9 cellular contexts compared by ENCODE assay signal in genomic region chr1:12616709-12617373, GRCh38. TPM values are rescaled to one million over a fixed set of nuclear protein-coding genes. Genes with fewer than 3 reads are reported as not detected.
DNase-seq lines count a peak whose midpoint lies in the region; ATAC-seq, FAIRE-seq and TF ChIP-seq lines count a peak whose summit lies in the region.
"Had no signal": no experiment of that assay in that cellular context is flagged by ENCODE, and none has a peak within 500 bp of the region (broad histone marks: within the 10 kb centered on the region; RNA-seq: fewer than 3 reads in every experiment).

No MANE protein-coding gene starts in this region.

- CTCF ChIA-PET in PC-3 (lab: Charles Lee) = interaction anchor here (0.5 to 0.7 kb wide), 3 partner anchors 21 to 285 kb away, joined by 3 to 7 read pairs (median 5); no protein-coding TSS in a partner anchor
- CTCF ChIA-PET in K562 (lab: Yijun Ruan, JAX; ENCODE audit: low intra/inter-chr PET ratio) = interaction anchor here (0.6 kb wide), 1 partner anchor 387 kb away, joined by 3 read pairs; no protein-coding TSS in a partner anchor

- in situ Hi-C loops in K562 (cut with MboI) = loop anchor here (5.0 to 25.0 kb wide), 2 partner anchors 210 to 305 kb away; no protein-coding TSS in a partner anchor

- H3K4me1 ChIP-seq in PC-3 (ENCODE audit: insufficient read depth, low read length) (peaks cover 38% of the 10 kb centered on the region), K562 (replicated peaks in 1 of 2; ENCODE audit: control insufficient read depth in 2 of 2, insufficient read depth in 2 of 2, low read length in 2 of 2) (peaks cover 28 to 37% of the 10 kb centered on the region in 2 experiments)

- H3K4me1 Mint-ChIP-seq in stimulated activated naive B cell treated with anti-CD40 and anti-IgM and Interleukin-4, amounts not matched to agents 10 μg/mL and 1 μg/mL and 100 μg/mL, for 72 hours = peaks cover 48 to 85% of the 10 kb centered on the region in 2 donors

- no peak for TF ChIP-seq EP300 in K562 (IDR thresholded peaks at IDR 0.05; ENCODE audit: low read length)

- peak overlapping the region; percentile 97 to 98 for H3K4me3 Mint-ChIP-seq in stimulated activated naive B cell treated with anti-CD40 and anti-IgM and Interleukin-4, amounts not matched to agents 10 μg/mL and 1 μg/mL and 100 μg/mL, for 72 hours

- H3K79me2 ChIP-seq in PC-3 (ENCODE audit: low read length) = peaks cover 80% of the 10 kb centered on the region
- peaks cover 85% of the 10 kb centered on the region for H3K79me2 ChIP-seq in K562 (ENCODE audit: control insufficient read depth, insufficient read depth, low read length)

- H3K4me3 ChIP-seq in PC-3 (ENCODE audit: low read length) (peak overlapping the region; percentile 83), K562 (peak overlapping the region; percentile 71), kidney epithelial cell (ENCODE audit: low read depth, low read length) (peak overlapping the region; percentile 83)

- H3K27ac ChIP-seq in PC-3 (ENCODE audit: low read length) (peak overlapping the region; percentile 91), K562 (ENCODE audit: extremely low read depth, low read depth, low read length) (peak overlapping the region; percentile 94)

- BruUV-seq in PC-3 (replicated peaks; lab: Mats Ljungman, UMichigan) = no TSS peak
- no TSS peak for BruUV-seq in K562 (replicated peaks; lab: Mats Ljungman, UMichigan)

- intact Hi-C loops in PC-3 (cut with micrococcal nuclease) (loop anchor here (1.0 to 5.0 kb wide), 4 partner anchors 13 to 285 kb away; no protein-coding TSS in a partner anchor), K562 (cut with micrococcal nuclease) (loop anchor here (5.0 kb wide), 2 partner anchors 90 to 140 kb away; no protein-coding TSS in a partner anchor)

- TF ChIP-seq RAD21 in K562 (CRISPR knock-in tag; conservative IDR thresholded peaks at IDR 0.05 in 1 of 2, IDR thresholded peaks at IDR 0.05 in 1 of 2) = no peak

- H2AFZ ChIP-seq in PC-3 (ENCODE audit: low read length) (peak overlapping the region; percentile 27; the same call in 1 of the 2 replicates), K562 (ENCODE audit: low read depth, low read length) (peak overlapping the region; percentile 36; the same call in 1 of the 2 replicates)

- POLR2A ChIA-PET in PC-3 (lab: Charles Lee; ENCODE audit: unreplicated experiment) = interaction anchor here (0.5 to 1.1 kb wide), 5 partner anchors 13 to 1132 kb away, joined by 3 to 35 read pairs (median 4); partner anchors contain the start of gene MIIP
- POLR2A ChIA-PET in K562 (lab: Yijun Ruan, JAX) = interaction anchor here (0.6 to 4.1 kb wide), 8 partner anchors 7 to 221 kb away, joined by 3 to 24 read pairs (median 4); no protein-coding TSS in a partner anchor

- H3K27me3 ChIP-seq in PC-3 (ENCODE audit: low read length) (no peaks in the 10 kb centered on the region), K562 (ENCODE audit: control insufficient read depth in 2 of 2, insufficient read depth in 2 of 2, low read length in 2 of 2) (no peaks in the 10 kb centered on the region), kidney epithelial cell (ENCODE audit: control insufficient read depth, insufficient read depth, low read length) (no peaks in the 10 kb centered on the region)

- peak overlapping the region; percentile 91 for H3K4me2 ChIP-seq in PC-3 (ENCODE audit: low read length)
- peak overlapping the region; percentile 97 for H3K4me2 ChIP-seq in K562 (ENCODE audit: insufficient read depth, low read length)

- no peaks in the 10 kb centered on the region for H3K9me3 Mint-ChIP-seq in stimulated activated naive B cell treated with anti-CD40 and anti-IgM and Interleukin-4, amounts not matched to agents 10 μg/mL and 1 μg/mL and 100 μg/mL, for 72 hours

- peak; percentile 10 for ATAC-seq in PC-3
- ATAC-seq in K562 = peak; percentile 1
- peak; percentile 15 to 25 for ATAC-seq in stimulated activated naive B cell treated with anti-CD40 and anti-IgM and Interleukin-4, amounts not matched to agents 10 μg/mL and 1 μg/mL and 100 μg/mL, for 72 hours (replicated peaks)
- ATAC-seq in HG03095 (IDR thresholded peaks at IDR 0.05; ENCODE audit: unreplicated experiment) = no peak
- ATAC-seq in HG02588 (IDR thresholded peaks at IDR 0.05; ENCODE audit: unreplicated experiment) = no peak

- H3K36me3 Mint-ChIP-seq in stimulated activated naive B cell treated with anti-CD40 and anti-IgM and Interleukin-4, amounts not matched to agents 10 μg/mL and 1 μg/mL and 100 μg/mL, for 72 hours = peaks cover 51 to 59% of the 10 kb centered on the region in 2 donors

- H3K27me3 Mint-ChIP-seq in stimulated activated naive B cell treated with anti-CD40 and anti-IgM and Interleukin-4, amounts not matched to agents 10 μg/mL and 1 μg/mL and 100 μg/mL, for 72 hours = peaks cover 9 to 11% of the 10 kb centered on the region in 2 donors

- H4K20me1 ChIP-seq in PC-3 (ENCODE audit: low read length) (peaks cover 30% of the 10 kb centered on the region), K562 (replicated peaks; ENCODE audit: control insufficient read depth, insufficient read depth, low read length) (0 out of 2 replicates have a peak, but pooled peaks cover 5% of the 10 kb centered on the region)

- 12% methylated on average over 49 of the region's 53 CpGs for whole genome bisulfite sequencing in K562 (ENCODE audit: insufficient coverage, low coverage, missing lambda C conversion rate)

- H3K27ac Mint-ChIP-seq in stimulated activated naive B cell treated with anti-CD40 and anti-IgM and Interleukin-4, amounts not matched to agents 10 μg/mL and 1 μg/mL and 100 μg/mL, for 72 hours = peak overlapping the region; percentile 98

- H3K9me3 ChIP-seq in PC-3 (ENCODE audit: low read length) (no peaks in the 10 kb centered on the region), K562 (replicated peaks; ENCODE audit: control insufficient read depth, insufficient read depth, low read depth, low read length) (0 out of 2 replicates have a peak, but pooled peaks cover 2% of the 10 kb centered on the region)

- no peak for FAIRE-seq in K562 (lab: Jason Lieb, UNC)

- peak; percentile 14 for DNase-seq in DMS53 treated with DMSO at 0.1 percent for 48 hours (lab: John Stamatoyannopoulos, UW; ENCODE audit: unreplicated experiment)
- peak; percentile 11 for DNase-seq in PC-3
- DNase-seq in K562 (ENCODE audit: extremely low read depth in 1 of 4, low spot score in 3 of 4) = peak in 2 of 4 experiments; percentile 42 to 51
- DNase-seq in kidney epithelial cell (ENCODE audit: low read depth) = no peak
- peak; percentile 34 for DNase-seq in stimulated activated naive B cell treated with anti-CD40 and anti-IgM and Interleukin-4, amounts not matched to agents 10 μg/mL and 1 μg/mL and 100 μg/mL, for 72 hours
- DNase-seq in NCI-H2196 treated with DMSO at 0.1 percent for 48 hours (lab: John Stamatoyannopoulos, UW; ENCODE audit: unreplicated experiment) = no peak

- H3K9me2 ChIP-seq in PC-3 (replicated peaks; ENCODE audit: low read length) = no peaks in the 10 kb centered on the region

- TF ChIP-seq POLR2A in K562 (conservative IDR thresholded peaks at IDR 0.05) = no peak; the same call in 1 of the 2 replicates

- H3K36me3 ChIP-seq in PC-3 (ENCODE audit: low read depth, low read length) = peaks cover 15% of the 10 kb centered on the region
- H3K36me3 ChIP-seq in K562 (ENCODE audit: control insufficient read depth, insufficient read depth, low read length) = peaks cover 34% of the 10 kb centered on the region
- H3K36me3 ChIP-seq in kidney epithelial cell (ENCODE audit: control insufficient read depth, insufficient read depth, low read length) = peaks cover 1% of the 10 kb centered on the region

- peak overlapping the region; percentile 95 for H3K9ac ChIP-seq in PC-3 (ENCODE audit: low read length)
- peak overlapping the region; percentile 94 to 97 for H3K9ac ChIP-seq in K562 (ENCODE audit: insufficient read depth in 1 of 2, low read depth in 2 of 2, low read length in 2 of 2)

- H3K9me1 ChIP-seq in K562 (ENCODE audit: control insufficient read depth, insufficient read depth, low read length) = no peaks in the 10 kb centered on the region

- TF ChIP-seq CTCF in PC-3 (conservative IDR thresholded peaks at IDR 0.05; ENCODE audit: low read depth, low read length) = no peak
- no peak for TF ChIP-seq CTCF in K562 (IDR thresholded peaks at IDR 0.05 in 2 of 3, conservative IDR thresholded peaks at IDR 0.05 in 1 of 3; ENCODE audit: insufficient read depth in 2 of 3, low read depth in 1 of 3, low read length in 3 of 3)
- no peak for TF ChIP-seq CTCF in kidney epithelial cell (IDR thresholded peaks at IDR 0.05; ENCODE audit: insufficient read depth, low read length, poor library complexity, severe bottlenecking)

- no peaks in the 10 kb centered on the region for H3F3A ChIP-seq in PC-3 (ENCODE audit: low read length, unreplicated experiment)

RNA-seq across cellular contexts. Expression of gene DHRS3, which starts 1.2 kb away (rescaled TPM):
- 105 and 116 TPM in 2 replicates for total RNA-seq in PC-3 (2014; rRNA removed)
- total RNA-seq in K562 (2011; cell fraction: chromatin; rRNA removed; ENCODE audit: low replicate concordance) = 74.0 and 164 TPM in 2 replicates
- total RNA-seq in K562 (2011; cell fraction: nucleolus; rRNA removed) = 181 and 211 TPM in 2 replicates
- total RNA-seq in K562 (2011; cell fraction: nucleoplasm; rRNA removed) = 160 and 179 TPM in 2 replicates
- 62.3 and 67.3 TPM in 2 replicates for total RNA-seq in K562 (2014; rRNA removed)
- total RNA-seq in K562 (2014; rRNA removed; fragmentation: Illumina TruSeq; extraction: Trizol) = 37.6 and 43.5 TPM in 2 replicates
- total RNA-seq in K562 (2015; rRNA removed; fragmentation: Illumina TruSeq; extraction: Trizol) = 58.7 and 60.6 TPM in 2 replicates
- total RNA-seq in K562 (2021) = 109 and 116 TPM in 2 replicates
- 58.7 and 66.5 TPM in 2 replicates for polyA plus RNA-seq in K562 (2011; rRNA removed)
- 72.1 and 104 TPM in 2 replicates for polyA plus RNA-seq in K562 (2011; cell fraction: cytosol; rRNA removed)
- 71.2 and 105 TPM in 2 replicates for polyA plus RNA-seq in K562 (2011; cell fraction: nucleus; rRNA removed)
- 35.6 and 41.5 TPM in 2 replicates for polyA plus RNA-seq in K562 (2012)
- 39.4 and 46.3 TPM in 2 replicates for polyA plus RNA-seq in K562 (2014; fragmentation: Illumina TruSeq; extraction: Trizol)
- polyA plus RNA-seq in K562 (2014; fragmentation: Nextera tagmentation; extraction: Ambion mirVana) = 10 to 100 TPM; 21.0 to 80.0 TPM
- 57.0 and 59.6 TPM in 2 replicates for polyA plus RNA-seq in K562 (2014; rRNA removed)
- polyA minus RNA-seq in K562 (2011; rRNA and poly(A)+ RNA removed) = 101 and 181 TPM in 2 replicates
- polyA minus RNA-seq in K562 (2011; cell fraction: cytosol; rRNA and poly(A)+ RNA removed) = 117 and 156 TPM in 2 replicates
- 40.9 and 42.4 TPM in 2 replicates for polyA minus RNA-seq in K562 (2011; cell fraction: nucleus; rRNA and poly(A)+ RNA removed)
- total RNA-seq in kidney epithelial cell = 37.4 and 41.2 TPM in 2 replicates
- total RNA-seq: HT1080 had no signal

RNA-seq across cellular contexts. Expression of gene AADACL4, which starts 27.0 kb away (rescaled TPM):
- not detected in 2 replicates for total RNA-seq in PC-3 (2014; rRNA removed)
- total RNA-seq in K562 (2011; cell fraction: chromatin; rRNA removed; ENCODE audit: low replicate concordance) = not detected in 2 replicates
- total RNA-seq in K562 (2011; cell fraction: nucleolus; rRNA removed) = not detected in 2 replicates
- not detected in 2 replicates for total RNA-seq in K562 (2011; cell fraction: nucleoplasm; rRNA removed)
- not detected in 2 replicates for total RNA-seq in K562 (2014; rRNA removed)
- not detected in 2 replicates for total RNA-seq in K562 (2014; rRNA removed; fragmentation: Illumina TruSeq; extraction: Trizol)
- not detected in 2 replicates for total RNA-seq in K562 (2015; rRNA removed; fragmentation: Illumina TruSeq; extraction: Trizol)
- not detected in 2 replicates for total RNA-seq in K562 (2021)
- polyA plus RNA-seq in K562 (2011; rRNA removed) = not detected in 2 replicates
- polyA plus RNA-seq in K562 (2011; cell fraction: cytosol; rRNA removed) = not detected in 2 replicates
- polyA plus RNA-seq in K562 (2011; cell fraction: nucleus; rRNA removed) = not detected in 2 replicates
- not detected in 2 replicates for polyA plus RNA-seq in K562 (2012)
- polyA plus RNA-seq in K562 (2014; fragmentation: Illumina TruSeq; extraction: Trizol) = not detected in 2 replicates
- not detected for polyA plus RNA-seq in K562 (2014; fragmentation: Nextera tagmentation; extraction: Ambion mirVana)
- not detected in 2 replicates for polyA plus RNA-seq in K562 (2014; rRNA removed)
- polyA minus RNA-seq in K562 (2011; rRNA and poly(A)+ RNA removed) = not detected in 2 replicates
- not detected in 2 replicates for polyA minus RNA-seq in K562 (2011; cell fraction: cytosol; rRNA and poly(A)+ RNA removed)
- not detected in 2 replicates for polyA minus RNA-seq in K562 (2011; cell fraction: nucleus; rRNA and poly(A)+ RNA removed)
- not detected in 2 replicates for total RNA-seq in kidney epithelial cell
- total RNA-seq: HT1080 had no signal

Comparison
In these comparisons a context has a peak if more than half of its experiments do, and no peak if none do; other contexts are left out.
1. DNase-seq: peak in DMS53 treated with DMSO at 0.1 percent for 48 hours (single experiment), PC-3 (single experiment) and stimulated activated naive B cell treated with anti-CD40 and anti-IgM and Interleukin-4, amounts not matched to agents 10 μg/mL and 1 μg/mL and 100 μg/mL, for 72 hours (single experiment); none in kidney epithelial cell (single experiment) and NCI-H2196 treated with DMSO at 0.1 percent for 48 hours (single experiment).
2. ATAC-seq: peak in PC-3 (single experiment), K562 (single experiment) and stimulated activated naive B cell treated with anti-CD40 and anti-IgM and Interleukin-4, amounts not matched to agents 10 μg/mL and 1 μg/mL and 100 μg/mL, for 72 hours (2 of 2); none in HG03095 (single experiment) and HG02588 (single experiment).
3. Peak in every context shown above with its lines, with median percentiles within 50 percentile points of each other: H3K4me3 ChIP-seq.